ENCODE assay signal across 1 cellular context in the genomic region with DNA sequence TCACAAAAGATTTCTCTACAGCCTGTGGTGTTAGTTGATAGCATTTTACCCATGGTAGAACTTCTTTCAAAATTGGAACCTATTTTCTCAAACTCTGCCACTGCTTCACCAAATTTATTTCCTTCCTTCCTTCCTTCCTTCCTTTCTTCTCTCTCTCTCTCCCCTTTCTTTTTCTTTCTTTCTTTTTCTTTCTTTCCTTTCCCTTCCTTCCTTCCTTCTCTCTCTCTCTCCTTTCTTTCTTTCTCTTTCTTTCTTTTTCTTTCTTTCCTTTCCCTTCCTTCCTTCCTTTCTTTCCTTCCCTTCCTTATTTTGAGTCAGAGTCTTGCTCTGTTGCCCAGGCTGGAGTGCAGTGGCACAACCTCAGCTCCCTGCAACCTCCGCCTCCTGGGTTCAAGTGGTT. TPM values are rescaled to one million over a fixed set of nuclear protein-coding genes. Genes with fewer than 3 reads are reported as not detected.
"Had no signal": no experiment of that assay in that cellular context is flagged by ENCODE, and none has a peak within 500 bp of the region (broad histone marks: within the 10 kb centered on the region; RNA-seq: fewer than 3 reads in every experiment).

No MANE protein-coding gene starts in this region.

RNA-seq across cellular contexts. Expression of a gene that starts 23.6 kb away (rescaled TPM):
- total RNA-seq: HepG2 had no signal
- polyA plus RNA-seq: HepG2 had no signal

RNA-seq across cellular contexts. Expression of a gene that starts 59.4 kb away (rescaled TPM):
- total RNA-seq: HepG2 had no signal
